Comparison of ENCODE assay signal across 15 cellular contexts in the genomic region with DNA sequence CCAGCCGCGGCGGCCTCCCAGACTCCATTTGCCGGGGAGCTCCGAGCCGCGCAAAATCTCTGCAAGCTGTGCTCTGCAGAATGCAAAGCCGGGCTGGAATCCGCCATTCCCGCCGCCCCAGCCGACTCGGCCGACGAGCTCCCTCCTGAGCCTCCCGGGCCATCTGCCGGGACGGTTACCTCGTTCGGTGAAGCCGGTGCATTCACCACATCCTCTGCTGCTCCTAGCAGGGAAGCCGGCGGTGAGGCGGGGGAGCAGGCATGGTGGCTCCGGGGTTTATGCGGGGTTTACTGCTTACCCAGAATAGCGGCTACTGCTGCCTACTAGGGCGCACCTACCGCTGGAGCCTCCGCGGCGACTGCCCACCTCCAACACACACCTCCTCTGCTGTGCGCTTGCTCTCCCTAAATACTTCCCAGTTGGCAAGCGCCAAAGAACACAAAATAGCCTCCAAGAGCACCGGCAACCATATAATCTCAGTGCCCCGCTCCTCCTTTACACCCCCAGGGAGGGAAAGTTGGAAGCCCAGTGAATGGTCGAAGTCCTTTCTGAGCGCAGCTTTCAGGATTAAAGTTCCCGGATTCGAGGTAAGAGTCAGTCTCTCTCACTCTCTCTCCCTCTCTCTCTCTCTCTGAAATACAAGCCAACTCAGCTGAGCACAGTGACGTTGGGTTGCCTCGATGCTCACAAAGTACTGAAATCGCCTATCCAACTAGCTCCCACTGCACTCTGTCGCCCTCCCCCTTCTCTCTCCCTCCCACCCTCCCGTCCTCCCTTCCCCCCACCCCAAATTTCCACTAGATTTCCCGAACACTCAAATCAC. TPM values are rescaled to one million over a fixed set of nuclear protein-coding genes. Genes with fewer than 3 reads are reported as not detected.
DNase-seq lines count a peak whose midpoint lies in the region; FAIRE-seq and TF ChIP-seq lines count a peak whose summit lies in the region.
"Had no signal": no experiment of that assay in that cellular context is flagged by ENCODE, and none has a peak within 500 bp of the region (broad histone marks: within the 10 kb centered on the region; RNA-seq: fewer than 3 reads in every experiment).

A gene (minus strand): TSS at position 696 of the 823 bp plus-strand sequence. CDS start 2,246 bp downstream, outside the sequence.

- H3K36me3 ChIP-seq in esophagus squamous epithelium = no peaks in the 10 kb centered on the region
- no peaks in the 10 kb centered on the region for H3K36me3 ChIP-seq in neuronal stem cell (replicated peaks in 1 of 2; ENCODE audit: control insufficient read depth in 2 of 2, insufficient read depth in 2 of 2, low read length in 2 of 2)
- H3K36me3 ChIP-seq in small intestine (ENCODE audit: control insufficient read depth in 2 of 2, insufficient read depth in 2 of 2, low read length in 2 of 2) = no peaks in the 10 kb centered on the region

- H4K8ac ChIP-seq in neuronal stem cell (ENCODE audit: low read depth, low read length) = no peak within 1 kb of the TSS

- DNase-seq in DMS 273 (lab: John Stamatoyannopoulos, UW; ENCODE audit: unreplicated experiment) (peak; percentile 28), DMS 273 treated with DMSO at 0.1 percent for 48 hours (lab: John Stamatoyannopoulos, UW) (no peak), NCI-H128 (lab: John Stamatoyannopoulos, UW; ENCODE audit: unreplicated experiment) (peak; percentile 18), esophagus squamous epithelium (lab: John Stamatoyannopoulos, UW) (no peak), neuronal stem cell (ENCODE audit: low spot score) (peak; percentile 42), G401 (ENCODE audit: low spot score) (no peak), small intestine (no peak), SW480 (ENCODE audit: low spot score) (no peak)
- DNase-seq: natural killer cell, NCI-H2171, T-helper 9 cell had no signal

- H2BK15ac ChIP-seq in neuronal stem cell (ENCODE audit: low read length) = no peak within 1 kb of the TSS

- WGBS in esophagus squamous epithelium, 2 donors = 3 to 10% methylated on average over 7 to 13 of the region's 46 CpGs
- WGBS in neuronal stem cell (ENCODE audit: extremely low coverage in 2 of 2, insufficient read length in 2 of 2, insufficient replicate concordance in 1 of 2), 2 donors = no CpG with 5 or more reads among the region's 46 CpGs
- 2 to 6% (median 4%) methylated on average over 39 to 46 of the region's 46 CpGs for WGBS in small intestine, 3 donors

- H2AK5ac ChIP-seq in neuronal stem cell (ENCODE audit: low read depth, low read length) = no peak within 1 kb of the TSS

- H3K4ac ChIP-seq in neuronal stem cell (ENCODE audit: low read length) = no peak within 1 kb of the TSS

- no peak within 1 kb of the TSS for H2BK12ac ChIP-seq in neuronal stem cell (ENCODE audit: low read length)

- no peak within 1 kb of the TSS for H2BK120ac ChIP-seq in neuronal stem cell (ENCODE audit: low read depth, low read length)

- H3K23ac ChIP-seq in neuronal stem cell (ENCODE audit: low read depth, low read length, poor library complexity) = peak within 1 kb of the TSS; percentile 47

- H3K9me3 ChIP-seq in esophagus squamous epithelium (no peaks in the 10 kb centered on the region), neuronal stem cell (replicated peaks in 1 of 2; ENCODE audit: control insufficient read depth in 2 of 2, insufficient read depth in 1 of 2, low read depth in 1 of 2, low read length in 2 of 2) (peaks cover 0 to 2% of the 10 kb centered on the region in 2 donors), small intestine (ENCODE audit: control insufficient read depth, low read depth) (no peaks in the 10 kb centered on the region)

- in situ Hi-C loops in G401 (cut with HindIII; ENCODE audit: low sequenced_read_pairs) = no loop called here

- H3K18ac ChIP-seq in neuronal stem cell (ENCODE audit: low read length) = peak within 1 kb of the TSS; percentile 32

- H3K27me3 ChIP-seq in esophagus squamous epithelium (peaks cover 13 to 100% (median 28%) of the 10 kb centered on the region in 4 donors), neuronal stem cell (ENCODE audit: control insufficient read depth in 3 of 3, insufficient read depth in 3 of 3, low read depth in 1 of 3, low read length in 3 of 3) (peaks cover 80 to 100% (median 99%) of the 10 kb centered on the region in 3 experiments), small intestine (ENCODE audit: control insufficient read depth in 2 of 2, insufficient read depth in 2 of 2, low read length in 2 of 2) (peaks cover 21 to 79% of the 10 kb centered on the region in 2 donors)

- H2BK5ac ChIP-seq in neuronal stem cell (ENCODE audit: low read length) = no peak within 1 kb of the TSS

- TF ChIP-seq POLR2A in esophagus squamous epithelium (IDR thresholded peaks at IDR 0.05) = no peak

- no peak for TF ChIP-seq CTCF in esophagus squamous epithelium (IDR thresholded peaks at IDR 0.05)

- H2AFZ ChIP-seq in neuronal stem cell (ENCODE audit: low read length) = peak within 1 kb of the TSS; percentile 59

- no peak within 1 kb of the TSS for H3K9ac ChIP-seq in neuronal stem cell (ENCODE audit: low read depth, low read length, poor library complexity)

- no peak within 1 kb of the TSS for H3K14ac ChIP-seq in neuronal stem cell (ENCODE audit: low read length)

- no peak for FAIRE-seq in small intestine (lab: Jason Lieb, UNC)
- FAIRE-seq: frontal cortex, GM12891 had no signal

- intact Hi-C loops in esophagus squamous epithelium (cut with DNase I) = no loop called here

- no peaks in the 10 kb centered on the region for H3K79me1 ChIP-seq in neuronal stem cell (ENCODE audit: low read depth, low read length)

- H3K4me2 ChIP-seq in neuronal stem cell (ENCODE audit: insufficient read depth, low read length, poor library complexity, severe bottlenecking) = no peak within 1 kb of the TSS

- H3K4me1 ChIP-seq in esophagus squamous epithelium (peaks cover 0 to 42% (median 0%) of the 10 kb centered on the region in 3 donors), neuronal stem cell (ENCODE audit: control insufficient read depth in 2 of 2, insufficient read depth in 1 of 2, low read depth in 1 of 2, low read length in 2 of 2) (no peaks in the 10 kb centered on the region), small intestine (ENCODE audit: control insufficient read depth in 2 of 2, insufficient read depth in 1 of 2, low read depth in 1 of 2, low read length in 1 of 2) (no peaks in the 10 kb centered on the region)

- peak within 1 kb of the TSS; percentile 29 to 64 (median 48) for H3K4me3 ChIP-seq in esophagus squamous epithelium
- H3K4me3 ChIP-seq in neuronal stem cell (ENCODE audit: low read length in 2 of 2) = no peak within 1 kb of the TSS
- H3K4me3 ChIP-seq in small intestine (ENCODE audit: low read depth in 1 of 2, low read length in 2 of 2) = no peak within 1 kb of the TSS

- H3K27ac ChIP-seq in esophagus squamous epithelium (peak within 1 kb of the TSS; percentile 59 to 88 (median 78)), neuronal stem cell (replicated peaks; ENCODE audit: low read length) (no peak within 1 kb of the TSS), small intestine (ENCODE audit: low read depth in 1 of 2, low read length in 1 of 2) (no peak within 1 kb of the TSS)

- H4K91ac ChIP-seq in neuronal stem cell (ENCODE audit: low read depth, low read length, poor library complexity) = no peak within 1 kb of the TSS

RNA-seq across cellular contexts. Expression of the gene that starts here (rescaled TPM):
- total RNA-seq in esophagus squamous epithelium = 1 to 10 TPM in 2 of 4 donors, under 1 TPM in 2; 0.38 to 2.9 (median 1.5) TPM
- not detected for polyA plus RNA-seq in neuronal stem cell (2013, experiment 1 of 2)
- not detected for polyA plus RNA-seq in neuronal stem cell (2013, experiment 2 of 2)
- total RNA-seq in G401 (2014; rRNA removed; shearing (Covaris generic)) = not detected in 2 replicates
- polyA plus RNA-seq in small intestine = not detected
- total RNA-seq: A172, frontal cortex, H4, natural killer cell had no signal

Comparison
In these comparisons a context has a peak if more than half of its experiments do, and no peak if none do; other contexts are left out.
1. DNase-seq: peak in DMS 273 (single experiment), NCI-H128 (single experiment) and neuronal stem cell (single experiment); none in DMS 273 treated with DMSO at 0.1 percent for 48 hours (single experiment), esophagus squamous epithelium (single experiment), G401 (single experiment), small intestine (single experiment) and SW480 (single experiment).
2. H3K27ac ChIP-seq: peak in esophagus squamous epithelium (4 of 4); none in neuronal stem cell (single experiment) and small intestine (0 of 2).
3. H3K4me3 ChIP-seq: peak in esophagus squamous epithelium (4 of 4); none in neuronal stem cell (0 of 2) and small intestine (0 of 2).